In genomic region chr17:19720631-19721426, GRCh38 we compare ENCODE assay signal across 14 cellular contexts. TPM values are rescaled to one million over a fixed set of nuclear protein-coding genes. Genes with fewer than 3 reads are reported as not detected.
DNase-seq lines count a peak whose midpoint lies in the region; ATAC-seq, FAIRE-seq and TF ChIP-seq lines count a peak whose summit lies in the region.
"Had no signal": no experiment of that assay in that cellular context is flagged by ENCODE, and none has a peak within 500 bp of the region (broad histone marks: within the 10 kb centered on the region; RNA-seq: fewer than 3 reads in every experiment).

No MANE protein-coding gene starts in this region.

- no peaks in the 10 kb centered on the region for H3K36me3 ChIP-seq in uterus

- no peak overlapping the region for H3K27ac ChIP-seq in uterus

- intact Hi-C loops in left colon (cut with DNase I, micrococcal nuclease) = no loop called here
- intact Hi-C loops in uterus (cut with DNase I; ENCODE audit: low total_unique reads) = no loop called here

- H3K4me1 Mint-ChIP-seq in stimulated activated effector memory CD8-positive, alpha-beta T cell treated with anti-CD3 and anti-CD28 coated beads, Interleukin-12 subunit alpha, Interleukin-12 subunit beta, amount 100 ng/mL, for 72 hours = peaks cover 20% of the 10 kb centered on the region

- peak; percentile 18 for DNase-seq in NCI-H748 (lab: John Stamatoyannopoulos, UW; ENCODE audit: unreplicated experiment)
- DNase-seq in NCI-H748 treated with DMSO at 0.1 percent for 48 hours (lab: John Stamatoyannopoulos, UW) = no peak
- peak; percentile 89 for DNase-seq in RCC 7860 (ENCODE audit: low spot score)
- peak; percentile 47 to 63 for DNase-seq in left colon
- DNase-seq in stimulated activated effector memory CD8-positive, alpha-beta T cell treated with anti-CD3 and anti-CD28 coated beads, Interleukin-12 subunit alpha, Interleukin-12 subunit beta, amount 100 ng/mL, for 72 hours (ENCODE audit: low spot score in 2 of 2) = no peak
- DNase-seq in uterus = no peak
- no peak for DNase-seq in NCI-H2227 treated with DMSO at 0.1 percent for 48 hours (lab: John Stamatoyannopoulos, UW)
- DNase-seq: activated CD4-positive, alpha-beta T cell treated with anti-CD3 and anti-CD28 coated beads, Interleukin-2, amount 50 U/mL, for 48 hours; effector memory CD8-positive, alpha-beta T cell; HFFc6; NCI-H187 treated with DMSO at 0.1 percent for 48 hours; T-helper 2 cell had no signal

- H3K36me3 Mint-ChIP-seq in stimulated activated effector memory CD8-positive, alpha-beta T cell treated with anti-CD3 and anti-CD28 coated beads, Interleukin-12 subunit alpha, Interleukin-12 subunit beta, amount 100 ng/mL, for 72 hours = no peaks in the 10 kb centered on the region

- no peaks in the 10 kb centered on the region for H3K9me3 Mint-ChIP-seq in stimulated activated effector memory CD8-positive, alpha-beta T cell treated with anti-CD3 and anti-CD28 coated beads, Interleukin-12 subunit alpha, Interleukin-12 subunit beta, amount 100 ng/mL, for 72 hours
- H3K9me3 Mint-ChIP-seq: effector memory CD8-positive, alpha-beta T cell; HFFc6 had no signal

- no peak overlapping the region for H3K4me3 ChIP-seq in uterus

- H3K4me3 Mint-ChIP-seq in stimulated activated effector memory CD8-positive, alpha-beta T cell treated with anti-CD3 and anti-CD28 coated beads, Interleukin-12 subunit alpha, Interleukin-12 subunit beta, amount 100 ng/mL, for 72 hours = no peak overlapping the region
- H3K4me3 Mint-ChIP-seq: effector memory CD8-positive, alpha-beta T cell; HFFc6 had no signal

- H3K27me3 ChIP-seq in uterus = no peaks in the 10 kb centered on the region

- no peaks in the 10 kb centered on the region for H3K9me3 ChIP-seq in uterus

- TF ChIP-seq POLR2A in uterus (IDR thresholded peaks at IDR 0.05) = no peak

- peaks cover 0 to 14% of the 10 kb centered on the region in 2 donors for H3K4me1 ChIP-seq in uterus

- peak overlapping the region; percentile 23 for H3K27ac Mint-ChIP-seq in stimulated activated effector memory CD8-positive, alpha-beta T cell treated with anti-CD3 and anti-CD28 coated beads, Interleukin-12 subunit alpha, Interleukin-12 subunit beta, amount 100 ng/mL, for 72 hours
- H3K27ac Mint-ChIP-seq: HFFc6 had no signal

- no peak for TF ChIP-seq CTCF in uterus (IDR thresholded peaks at IDR 0.05)

- FAIRE-seq in RCC 7860 (lab: Jason Lieb, UNC) = peak; percentile 90

- ATAC-seq in left colon = peak; percentile 64
- ATAC-seq in stimulated activated effector memory CD8-positive, alpha-beta T cell treated with anti-CD3 and anti-CD28 coated beads, Interleukin-12 subunit alpha, Interleukin-12 subunit beta, amount 100 ng/mL, for 72 hours = no peak
- ATAC-seq in HG03097 (IDR thresholded peaks at IDR 0.05; ENCODE audit: low FRiP score, unreplicated experiment) = no peak
- ATAC-seq: effector memory CD8-positive, alpha-beta T cell had no signal

RNA-seq across cellular contexts. Expression of gene SLC47A2, which starts 4.4 kb away (rescaled TPM):
- total RNA-seq in left colon (under 1 TPM; 0.14 to 0.40 TPM), uterus (under 1 TPM in 1 of 4 donors, not detected in 3; 0.35 TPM)
- total RNA-seq: HFFc6, OCI-LY7 had no signal

RNA-seq across cellular contexts. Expression of gene ALDH3A1, which starts 27.3 kb away (rescaled TPM):
- 1 to 10 TPM; 2.1 to 8.4 TPM for total RNA-seq in left colon
- total RNA-seq in uterus = 1 to 10 TPM in 2 of 4 donors, under 1 TPM in 1, not detected in 1; 0.51 to 7.1 (median 1.7) TPM

Comparison
In these comparisons a context has a peak if more than half of its experiments do, and no peak if none do; other contexts are left out.
1. DNase-seq: peak in NCI-H748 (single experiment), RCC 7860 (single experiment) and left colon (2 of 2); none in NCI-H748 treated with DMSO at 0.1 percent for 48 hours (single experiment), stimulated activated effector memory CD8-positive, alpha-beta T cell treated with anti-CD3 and anti-CD28 coated beads, Interleukin-12 subunit alpha, Interleukin-12 subunit beta, amount 100 ng/mL, for 72 hours (0 of 2), uterus (0 of 2) and NCI-H2227 treated with DMSO at 0.1 percent for 48 hours (single experiment).